ENCODE assay signal across 8 cellular contexts in the genomic region with DNA sequence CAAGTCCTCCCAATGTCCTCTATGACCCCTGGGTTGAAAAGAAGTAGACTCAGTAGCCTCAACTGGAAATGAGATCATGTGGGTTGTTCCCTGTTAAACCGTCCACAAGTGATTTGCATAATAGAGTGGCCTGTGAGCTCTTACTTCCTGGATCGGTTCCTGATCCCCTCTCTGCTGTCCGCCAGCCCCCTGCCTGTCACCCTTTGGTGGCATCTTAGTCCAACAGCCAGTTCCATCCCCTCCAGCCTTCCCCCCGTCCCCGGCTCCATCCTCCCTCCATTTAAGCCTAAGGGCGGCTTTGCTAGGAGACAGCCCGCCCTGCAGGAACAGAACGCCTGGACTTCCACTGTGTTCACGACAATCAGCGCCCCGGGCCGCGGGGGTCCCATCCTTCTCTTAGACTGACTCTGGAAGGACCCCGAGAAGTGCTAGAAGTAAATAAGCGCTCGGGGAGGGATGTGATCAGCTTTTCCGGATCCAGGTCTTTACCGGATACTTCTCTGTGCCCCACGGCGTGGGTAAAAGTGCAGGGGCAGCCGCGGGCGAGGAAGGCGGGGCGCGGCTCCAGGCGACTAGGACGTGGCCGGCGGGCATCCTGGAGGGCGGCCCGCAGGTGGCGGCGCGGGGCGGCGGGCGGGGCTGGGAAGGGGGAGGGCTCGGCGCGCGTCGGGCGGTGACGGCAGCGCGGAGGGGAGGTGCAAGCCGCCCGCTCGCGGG. TPM values are rescaled to one million over a fixed set of nuclear protein-coding genes. Genes with fewer than 3 reads are reported as not detected.
DNase-seq lines count a peak whose midpoint lies in the region; ATAC-seq and TF ChIP-seq lines count a peak whose summit lies in the region.

No MANE protein-coding gene starts in this region.

- peak; percentile 81 for DNase-seq in DMS 273 (lab: John Stamatoyannopoulos, UW; ENCODE audit: unreplicated experiment)
- DNase-seq in DMS 273 treated with DMSO at 0.1 percent for 48 hours (lab: John Stamatoyannopoulos, UW) = no peak
- no peak for DNase-seq in HFF-Myc (ENCODE audit: extremely low read depth, low read depth)
- peak; percentile 15 for DNase-seq in NCI-H1092 (lab: John Stamatoyannopoulos, UW)
- peak; percentile 92 for DNase-seq in cerebellum (ENCODE audit: low spot score)
- DNase-seq in stimulated activated CD4-positive, alpha-beta T cell treated with anti-CD3 and anti-CD28 coated beads, Interleukin-1b, Interleukin-23, amount 100 ng/mL, for 24 hours (ENCODE audit: low read depth in 4 of 4, low spot score in 1 of 4) = peak; percentile 47 to 64 (median 50)

- H3K4me3 ChIP-seq in HFF-Myc (replicated peaks; ENCODE audit: low read depth, low read length) = peak overlapping the region; percentile 53

- H3K27me3 ChIP-seq in layer of hippocampus (ENCODE audit: control insufficient read depth, insufficient read depth, low read length) = no peaks in the 10 kb centered on the region

- peak overlapping the region; percentile 82 for H3K27ac ChIP-seq in layer of hippocampus (ENCODE audit: low read depth, low read length)

- TF ChIP-seq CTCF in HFF-Myc (IDR thresholded peaks at IDR 0.05; ENCODE audit: low read depth, low read length, missing control alignments) = no peak

- peak; percentile 83 to 84 for ATAC-seq in activated CD4-positive, CD25-positive, alpha-beta regulatory T cell treated with anti-CD3 and anti-CD28 coated beads, Interleukin-2, amount 50 U/mL, for 24 hours

RNA-seq across cellular contexts. Expression of a gene that starts 51.2 kb away (rescaled TPM):
- 22.6 TPM for total RNA-seq in cerebellum

Comparison
In these comparisons a context has a peak if more than half of its experiments do, and no peak if none do; other contexts are left out.
1. DNase-seq: peak in DMS 273 (single experiment), NCI-H1092 (single experiment), cerebellum (single experiment) and stimulated activated CD4-positive, alpha-beta T cell treated with anti-CD3 and anti-CD28 coated beads, Interleukin-1b, Interleukin-23, amount 100 ng/mL, for 24 hours (4 of 4); none in DMS 273 treated with DMSO at 0.1 percent for 48 hours (single experiment) and HFF-Myc (single experiment).